Comparison of ENCODE assay signal across 25 cellular contexts in genomic region chr12:34386621-34387255, GRCh38.
"Had no signal": no experiment of that assay in that cellular context is flagged by ENCODE, and none has a peak within 500 bp of the region (broad histone marks: within the 10 kb centered on the region; RNA-seq: fewer than 3 reads in every experiment).

No MANE protein-coding gene starts in this region.

- ATAC-seq: effector memory CD8-positive, alpha-beta T cell; esophagus mucosa; gastrocnemius medialis; heart right ventricle; left colon; left lobe of liver; left ventricle myocardium superior; lower lobe of right lung; mucosa of descending colon had no signal

- DNase-seq: colonic mucosa; cortex of kidney; effector CD8-positive, alpha-beta T cell; effector memory CD8-positive, alpha-beta T cell; endodermal cell; erythroblast; esophagus squamous epithelium; foreskin fibroblast; foreskin melanocyte; gastrocnemius medialis; glutamatergic neuron; head of caudate nucleus; heart right ventricle; hippocampal formation; immature natural killer cell; islet precursor cell; kidney glomerular epithelial cell; left colon; left ventricle myocardium superior; lower lobe of right lung; mesenchymal stem cell; mucosa of descending colon had no signal

- H3K4me3 ChIP-seq: colonic mucosa, esophagus squamous epithelium, gastrocnemius medialis, heart right ventricle, lower lobe of right lung, mucosa of descending colon had no signal

- H3K9me3 ChIP-seq: colonic mucosa, gastrocnemius medialis had no signal

- H3K4me1 ChIP-seq: colonic mucosa, esophagus squamous epithelium, gastrocnemius medialis, heart right ventricle, lower lobe of right lung had no signal

- H3K27ac ChIP-seq: colonic mucosa, epithelial cell of prostate, esophagus squamous epithelium, gastrocnemius medialis, heart right ventricle, lower lobe of right lung had no signal

- H3K27me3 ChIP-seq: colonic mucosa, esophagus squamous epithelium, gastrocnemius medialis had no signal

- H3K36me3 ChIP-seq: colonic mucosa, esophagus squamous epithelium, gastrocnemius medialis, heart right ventricle, lower lobe of right lung had no signal
